In genomic region chr16:53111078-53111776, GRCh38 we compare ENCODE assay signal across 13 cellular contexts. TPM values are rescaled to one million over a fixed set of nuclear protein-coding genes. Genes with fewer than 3 reads are reported as not detected.
DNase-seq lines count a peak whose midpoint lies in the region; ATAC-seq and TF ChIP-seq lines count a peak whose summit lies in the region.
"Had no signal": no experiment of that assay in that cellular context is flagged by ENCODE, and none has a peak within 500 bp of the region (broad histone marks: within the 10 kb centered on the region; RNA-seq: fewer than 3 reads in every experiment).

No MANE protein-coding gene starts in this region.

- H2BK15ac ChIP-seq in mesendoderm (replicated peaks; ENCODE audit: low read depth): no peak overlapping the region

- no peak overlapping the region for H3K23ac ChIP-seq in mesendoderm (ENCODE audit: low read length)

- H3K4me2 ChIP-seq in fibroblast of lung (ENCODE audit: extremely low read depth, insufficient read depth, low read length): no peak overlapping the region
- H3K4me2 ChIP-seq in mesendoderm (ENCODE audit: low read length): no peak overlapping the region
- no peak overlapping the region for H3K4me2 ChIP-seq in MM.1S (ENCODE audit: low read depth, low read length)
- H3K4me2 ChIP-seq: A549 had no signal

- no peaks in the 10 kb centered on the region for H3K79me1 ChIP-seq in mesendoderm (ENCODE audit: low read length)

- no peak overlapping the region for H4K8ac ChIP-seq in mesendoderm (ENCODE audit: low read depth, low read length)

- DNase-seq in GM19240 (ENCODE audit: insufficient read length, low spot score) (peak; percentile 33), fibroblast of lung (ENCODE audit: low read depth in 2 of 2) (peak; percentile 35 to 60), mesendoderm (no peak), MM.1S (no peak), T-helper 2 cell (no peak)
- DNase-seq: posterior cingulate gyrus, T1000, upper lobe of left lung had no signal

- ATAC-seq in HG03442 (IDR thresholded peaks at IDR 0.05; ENCODE audit: unreplicated experiment): peak; percentile 60
- no peak for ATAC-seq in HG03159 (IDR thresholded peaks at IDR 0.05; ENCODE audit: unreplicated experiment)
- ATAC-seq: A549, Panc1 had no signal

- TF ChIP-seq CTCF in fibroblast of lung (conservative IDR thresholded peaks at IDR 0.05 in 1 of 2, IDR thresholded peaks at IDR 0.05 in 1 of 2; ENCODE audit: low read depth in 1 of 2, low read length in 2 of 2): no peak
- no peak for TF ChIP-seq CTCF in MM.1S (IDR thresholded peaks at IDR 0.05; ENCODE audit: low read length)

- no peak overlapping the region for H2AK5ac ChIP-seq in mesendoderm (ENCODE audit: low read length)

- H3K9me3 ChIP-seq in fibroblast of lung (ENCODE audit: control insufficient read depth, insufficient read depth, low read depth, low read length): no peaks in the 10 kb centered on the region
- H3K9me3 ChIP-seq in MM.1S (replicated peaks; ENCODE audit: insufficient read depth, low read length): no peaks in the 10 kb centered on the region
- H3K9me3 ChIP-seq: A549, upper lobe of left lung had no signal

- H3K27me3 ChIP-seq in ACC112 (ENCODE audit: insufficient read depth, low read length): no peaks in the 10 kb centered on the region
- no peaks in the 10 kb centered on the region for H3K27me3 ChIP-seq in fibroblast of lung (ENCODE audit: control insufficient read depth, insufficient read depth, low read length)
- no peaks in the 10 kb centered on the region for H3K27me3 ChIP-seq in mesendoderm (ENCODE audit: insufficient read depth, low read length, poor library complexity)
- no peaks in the 10 kb centered on the region for H3K27me3 ChIP-seq in MM.1S (replicated peaks; ENCODE audit: insufficient read depth, low read length)
- H3K27me3 ChIP-seq: upper lobe of left lung had no signal

- H3K36me3 ChIP-seq in ACC112 (ENCODE audit: insufficient read depth, low read length) (0 out of 2 replicates have a peak, but pooled peaks cover 4% of the 10 kb centered on the region), fibroblast of lung (ENCODE audit: control insufficient read depth, insufficient read depth, low read length) (no peaks in the 10 kb centered on the region), mesendoderm (ENCODE audit: control insufficient read depth, insufficient read depth, low read length) (no peaks in the 10 kb centered on the region), MM.1S (replicated peaks; ENCODE audit: insufficient read depth, low read length) (no peaks in the 10 kb centered on the region)
- H3K36me3 ChIP-seq: upper lobe of left lung had no signal

- H3K79me2 ChIP-seq in ACC112 (ENCODE audit: control insufficient read depth, insufficient read depth, low read length, unreplicated experiment) (peaks cover 43% of the 10 kb centered on the region), fibroblast of lung (ENCODE audit: control insufficient read depth, insufficient read depth, low read length) (no peaks in the 10 kb centered on the region), mesendoderm (ENCODE audit: control insufficient read depth, insufficient read depth, low read length) (no peaks in the 10 kb centered on the region), MM.1S (ENCODE audit: low read length) (peaks cover 11% of the 10 kb centered on the region; the same call in 1 of the 2 replicates)

- H3K56ac ChIP-seq in mesendoderm (ENCODE audit: low read length): no peak overlapping the region

- peaks cover 17% of the 10 kb centered on the region for H3K4me1 ChIP-seq in ACC112 (ENCODE audit: control insufficient read depth, insufficient read depth, low read length, unreplicated experiment)
- H3K4me1 ChIP-seq in fibroblast of lung (ENCODE audit: control insufficient read depth, extremely low read depth, insufficient read depth, low read length): no peaks in the 10 kb centered on the region
- no peaks in the 10 kb centered on the region for H3K4me1 ChIP-seq in mesendoderm (ENCODE audit: control insufficient read depth, low read depth, low read length)
- H3K4me1 ChIP-seq in MM.1S (ENCODE audit: low read length): no peaks in the 10 kb centered on the region

- no peak overlapping the region for H3K18ac ChIP-seq in mesendoderm (ENCODE audit: low read length)

- H2BK5ac ChIP-seq in mesendoderm (ENCODE audit: low read length): no peak overlapping the region

- no peaks in the 10 kb centered on the region for H3K9me2 ChIP-seq in MM.1S (replicated peaks; ENCODE audit: insufficient read depth, low read length)

- no peak overlapping the region for H3K4ac ChIP-seq in mesendoderm (ENCODE audit: low read depth, low read length)

- peak overlapping the region; percentile 59 for H2AFZ ChIP-seq in ACC112 (ENCODE audit: low read length, unreplicated experiment)
- no peak overlapping the region for H2AFZ ChIP-seq in fibroblast of lung (ENCODE audit: low read length)
- H2AFZ ChIP-seq in MM.1S (ENCODE audit: low read length): no peak overlapping the region

- H3K4me3 ChIP-seq in ACC112 (ENCODE audit: low read depth, low read length) (no peak overlapping the region), fibroblast of lung (replicated peaks in 1 of 4; ENCODE audit: control extremely low read depth in 1 of 4, insufficient read depth in 1 of 4, low read depth in 3 of 4, low read length in 4 of 4) (no peak overlapping the region), mesendoderm (ENCODE audit: low read length) (no peak overlapping the region), MM.1S (ENCODE audit: low read length) (no peak overlapping the region)
- H3K4me3 ChIP-seq: A549, upper lobe of left lung had no signal

- H4K20me1 ChIP-seq in fibroblast of lung (ENCODE audit: control insufficient read depth, extremely low read depth, insufficient read depth, low read length) (no peaks in the 10 kb centered on the region), MM.1S (ENCODE audit: insufficient read depth, low read length) (no peaks in the 10 kb centered on the region)

- H3F3A ChIP-seq in MM.1S (ENCODE audit: insufficient read depth, low read length): no peaks in the 10 kb centered on the region

- no CpG with 5 or more reads among the region's 5 CpGs for WGBS in mesendoderm (ENCODE audit: extremely low coverage, insufficient coverage, low lambda C conversion rate)

- H3K9ac ChIP-seq in fibroblast of lung (ENCODE audit: insufficient read depth, low read length) (no peak overlapping the region), mesendoderm (ENCODE audit: low read length) (no peak overlapping the region), MM.1S (ENCODE audit: low read length) (no peak overlapping the region)

- no peak overlapping the region for H4K5ac ChIP-seq in mesendoderm (ENCODE audit: low read length)

- H3K27ac ChIP-seq in ACC112 (ENCODE audit: low read depth, low read length) (peak overlapping the region; percentile 42), fibroblast of lung (ENCODE audit: insufficient read depth, low read length) (no peak overlapping the region), mesendoderm (ENCODE audit: low read depth, low read length) (no peak overlapping the region), MM.1S (ENCODE audit: low read length) (no peak overlapping the region)
- H3K27ac ChIP-seq: A549, upper lobe of left lung had no signal

- no peak overlapping the region for H2BK120ac ChIP-seq in mesendoderm (ENCODE audit: low read depth, low read length)

RNA-seq across cellular contexts. Expression of gene CHD9, which starts 56.4 kb away (rescaled TPM):
- total RNA-seq in fibroblast of lung: 47.0 and 60.9 TPM in 2 replicates
- 25.5 and 32.9 TPM in 2 replicates for polyA plus RNA-seq in fibroblast of lung
- polyA plus RNA-seq in fibroblast of lung (2012): 12.4 and 14.1 TPM in 2 replicates
- polyA minus RNA-seq in fibroblast of lung (ENCODE audit: low replicate concordance): 10.6 TPM in 2 replicates
- 15.7 TPM for polyA plus RNA-seq in mesendoderm (2013, experiment 1 of 2)
- polyA plus RNA-seq in mesendoderm (2013, experiment 2 of 2): 15.7 TPM

RNA-seq across cellular contexts. Expression of gene CHD9NB, which starts 58.5 kb away (rescaled TPM):
- total RNA-seq in fibroblast of lung: 3.6 and 5.3 TPM in 2 replicates
- polyA plus RNA-seq in fibroblast of lung: 0.34 and 0.81 TPM in 2 replicates
- polyA plus RNA-seq in fibroblast of lung (2012): 0.86 and 1.3 TPM in 2 replicates
- not detected in 2 replicates for polyA minus RNA-seq in fibroblast of lung (ENCODE audit: low replicate concordance)
- polyA plus RNA-seq in mesendoderm (2013, experiment 1 of 2): 0.65 TPM
- polyA plus RNA-seq in mesendoderm (2013, experiment 2 of 2): 0.84 TPM

Comparison
In these comparisons a context has a peak if more than half of its experiments do, and no peak if none do; other contexts are left out.
1. DNase-seq: peak in GM19240 (single experiment) and fibroblast of lung (2 of 2); none in mesendoderm (single experiment), MM.1S (single experiment) and T-helper 2 cell (0 of 5).